In the genomic region with DNA sequence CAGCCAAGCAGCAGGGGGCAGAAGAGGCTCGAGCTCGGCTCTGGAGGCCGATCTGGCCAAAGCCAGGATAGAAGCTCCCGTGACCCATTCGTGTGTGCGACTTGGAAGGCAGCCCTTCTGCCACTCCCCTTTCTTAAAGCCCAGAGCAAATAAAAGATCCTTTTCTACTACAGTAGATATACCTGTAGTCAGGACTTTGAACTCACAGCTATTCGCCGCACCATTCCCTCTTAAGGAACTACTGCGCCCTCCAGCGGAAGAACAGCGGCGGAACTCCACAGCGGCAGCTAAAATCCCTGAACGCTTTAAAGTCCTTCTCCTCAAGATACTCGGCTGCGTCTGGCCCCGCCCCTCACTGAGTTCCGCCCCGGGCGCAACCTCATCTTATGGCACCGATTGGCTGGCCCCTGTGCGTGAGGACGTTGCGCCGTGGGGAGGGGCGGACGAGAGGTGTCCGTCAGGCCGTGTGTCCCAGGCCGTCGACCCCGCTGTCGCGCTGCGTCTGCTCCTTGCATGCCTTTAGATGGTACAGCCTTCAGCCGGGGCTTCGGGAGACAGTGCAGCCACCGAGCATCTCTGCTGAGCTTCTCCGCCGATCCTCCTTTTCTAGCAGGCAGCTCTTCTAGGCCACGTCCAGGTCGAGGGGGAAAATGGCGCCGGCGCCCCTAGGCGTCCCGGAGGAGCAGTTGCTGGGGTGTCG, we compare ENCODE assay signal across 8 cellular contexts. TPM values are rescaled to one million over a fixed set of nuclear protein-coding genes. Genes with fewer than 3 reads are reported as not detected.
DNase-seq lines count a peak whose midpoint lies in the region; ATAC-seq and TF ChIP-seq lines count a peak whose summit lies in the region.

A gene with protein sequence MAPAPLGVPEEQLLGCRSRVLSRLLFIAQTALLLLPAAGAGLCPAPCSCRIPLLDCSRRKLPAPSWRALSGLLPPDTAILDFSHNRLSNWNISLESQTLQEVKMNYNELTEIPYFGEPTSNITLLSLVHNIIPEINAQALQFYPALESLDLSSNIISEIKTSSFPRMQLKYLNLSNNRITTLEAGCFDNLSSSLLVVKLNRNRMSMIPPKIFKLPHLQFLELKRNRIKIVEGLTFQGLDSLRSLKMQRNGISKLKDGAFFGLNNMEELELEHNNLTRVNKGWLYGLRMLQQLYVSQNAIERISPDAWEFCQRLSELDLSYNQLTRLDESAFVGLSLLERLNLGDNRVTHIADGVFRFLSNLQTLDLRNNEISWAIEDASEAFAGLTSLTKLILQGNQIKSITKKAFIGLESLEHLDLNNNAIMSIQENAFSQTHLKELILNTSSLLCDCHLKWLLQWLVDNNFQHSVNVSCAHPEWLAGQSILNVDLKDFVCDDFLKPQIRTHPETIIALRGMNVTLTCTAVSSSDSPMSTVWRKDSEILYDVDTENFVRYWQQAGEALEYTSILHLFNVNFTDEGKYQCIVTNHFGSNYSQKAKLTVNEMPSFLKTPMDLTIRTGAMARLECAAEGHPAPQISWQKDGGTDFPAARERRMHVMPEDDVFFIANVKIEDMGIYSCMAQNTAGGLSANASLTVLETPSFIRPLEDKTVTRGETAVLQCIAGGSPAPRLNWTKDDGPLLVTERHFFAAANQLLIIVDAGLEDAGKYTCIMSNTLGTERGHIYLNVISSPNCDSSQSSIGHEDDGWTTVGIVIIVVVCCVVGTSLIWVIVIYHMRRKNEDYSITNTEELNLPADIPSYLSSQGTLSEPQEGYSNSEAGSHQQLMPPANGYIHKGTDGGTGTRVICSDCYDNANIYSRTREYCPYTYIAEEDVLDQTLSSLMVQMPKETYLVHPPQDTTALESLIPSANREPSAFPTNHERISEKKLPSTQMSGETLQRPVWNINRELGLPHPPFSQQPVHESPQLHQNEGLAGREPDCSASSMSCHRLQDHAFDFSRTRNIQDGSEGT (plus strand): TSS at position 442 of the 700 bp plus-strand sequence. CDS start 209 bp downstream, at position 651.

- DNase-seq in Calu3 (peak; percentile 96), HUDEP-2 (lab: John Stamatoyannopoulos, UW; ENCODE audit: unreplicated experiment in 76 of 76) (peak; percentile 35 to 98 (median 95)), NOMO-1 treated with dmso at 0.1 percent for 144 hours (lab: John Stamatoyannopoulos, UW; ENCODE audit: unreplicated experiment) (peak; percentile 98), mesendoderm (peak; percentile 100)
- DNase-seq in activated CD8-positive, alpha-beta memory T cell treated with anti-CD3 and anti-CD28 coated beads, Interleukin-2, amount 10 ng/mL, durations not matched to agents 7 days and 5 days = peak; percentile 99
- peak; percentile 98 for DNase-seq in stimulated activated CD8-positive, alpha-beta memory T cell treated with anti-CD3 and anti-CD28 coated beads, Interleukin-15, amount 100 ng/mL, for 1 hour (ENCODE audit: low read depth)

- peak within 1 kb of the TSS; percentile 21 for H2BK5ac ChIP-seq in mesendoderm (ENCODE audit: low read length)

- H3K9ac ChIP-seq in endocrine pancreas (ENCODE audit: control insufficient read depth, insufficient read depth, low read length) (peak within 1 kb of the TSS; percentile 92), mesendoderm (ENCODE audit: low read length) (peak within 1 kb of the TSS; percentile 74)

- H3K9me3 Mint-ChIP-seq in Calu3 (ENCODE audit: low read depth, unreplicated experiment) = no peaks in the 10 kb centered on the region
- no peaks in the 10 kb centered on the region for H3K9me3 Mint-ChIP-seq in activated CD8-positive, alpha-beta memory T cell treated with anti-CD3 and anti-CD28 coated beads, Interleukin-2, amount 10 ng/mL, durations not matched to agents 7 days and 5 days (ENCODE audit: low read depth)

- ATAC-seq in GM21381 (IDR thresholded peaks at IDR 0.05; ENCODE audit: unreplicated experiment) = peak; percentile 97
- peak; percentile 98 for ATAC-seq in activated CD8-positive, alpha-beta memory T cell treated with anti-CD3 and anti-CD28 coated beads, Interleukin-2, amount 10 ng/mL, durations not matched to agents 7 days and 5 days

- peak within 1 kb of the TSS; percentile 87 for H3K4me3 Mint-ChIP-seq in Calu3 (ENCODE audit: low read depth, unreplicated experiment)
- peak within 1 kb of the TSS; percentile 100 for H3K4me3 Mint-ChIP-seq in activated CD8-positive, alpha-beta memory T cell treated with anti-CD3 and anti-CD28 coated beads, Interleukin-2, amount 10 ng/mL, durations not matched to agents 7 days and 5 days

- no peaks in the 10 kb centered on the region for H3K9me3 ChIP-seq in endocrine pancreas (ENCODE audit: control insufficient read depth, low read length)

- intact Hi-C loops in Calu3 (cut with micrococcal nuclease; ENCODE audit: unreplicated experiment) = loop anchor here (2.0 to 5.0 kb wide), 2 partner anchors 30 to 266 kb away; no protein-coding TSS in a partner anchor

- no peak within 1 kb of the TSS for H2BK15ac ChIP-seq in mesendoderm (replicated peaks; ENCODE audit: low read depth)

- no CpG with 5 or more reads among the region's 48 CpGs for WGBS in mesendoderm (ENCODE audit: extremely low coverage, insufficient coverage, low lambda C conversion rate)

- peak; percentile 72 for TF ChIP-seq CTCF in Calu3 (IDR thresholded peaks at IDR 0.05; ENCODE audit: unreplicated experiment)

- H3K27ac ChIP-seq in mesendoderm (ENCODE audit: low read depth, low read length) = peak within 1 kb of the TSS; percentile 94

- H3K4ac ChIP-seq in mesendoderm (ENCODE audit: low read depth, low read length) = peak within 1 kb of the TSS; percentile 20

- BruUV-seq in Calu3 (replicated peaks; lab: Mats Ljungman, UMichigan) = no TSS peak

- peaks cover 23% of the 10 kb centered on the region for H3K36me3 Mint-ChIP-seq in Calu3 (ENCODE audit: insufficient read depth, unreplicated experiment)
- H3K36me3 Mint-ChIP-seq in activated CD8-positive, alpha-beta memory T cell treated with anti-CD3 and anti-CD28 coated beads, Interleukin-2, amount 10 ng/mL, durations not matched to agents 7 days and 5 days = peaks cover 6% of the 10 kb centered on the region

- CTCF ChIA-PET in Calu3 (lab: Charles Lee) = interaction anchor here (0.7 to 2.3 kb wide), 11 partner anchors 16 to 380 kb away, joined by 3 to 18 read pairs (median 4); partner anchors contain the start of genes PPM1J and SLC16A1
- CTCF ChIA-PET in activated CD8-positive, alpha-beta memory T cell treated with anti-CD3 and anti-CD28 coated beads, Interleukin-2, amount 10 ng/mL, durations not matched to agents 7 days and 5 days (lab: Charles Lee) = interaction anchor here (0.6 to 3.2 kb wide), 67 partner anchors 10 to 728 kb away, joined by 3 to 37 read pairs (median 4); partner anchors contain the start of genes PPM1J and SLC16A1

- no peak within 1 kb of the TSS for H2BK120ac ChIP-seq in mesendoderm (ENCODE audit: low read depth, low read length)

- no peak within 1 kb of the TSS for H4K8ac ChIP-seq in mesendoderm (ENCODE audit: low read depth, low read length)

- H3K79me1 ChIP-seq in mesendoderm (ENCODE audit: low read length) = peaks cover 2% of the 10 kb centered on the region

- H3K79me2 ChIP-seq in mesendoderm (ENCODE audit: control insufficient read depth, insufficient read depth, low read length) = peaks cover 24% of the 10 kb centered on the region

- peak within 1 kb of the TSS; percentile 87 for H3K56ac ChIP-seq in mesendoderm (ENCODE audit: low read length)

- H3K4me1 ChIP-seq in endocrine pancreas (ENCODE audit: control insufficient read depth, insufficient read depth, low read length) (peaks cover 12% of the 10 kb centered on the region), mesendoderm (ENCODE audit: control insufficient read depth, low read depth, low read length) (peaks cover 2% of the 10 kb centered on the region)

- peak within 1 kb of the TSS; percentile 66 for H3K27ac Mint-ChIP-seq in Calu3 (ENCODE audit: unreplicated experiment)
- H3K27ac Mint-ChIP-seq in activated CD8-positive, alpha-beta memory T cell treated with anti-CD3 and anti-CD28 coated beads, Interleukin-2, amount 10 ng/mL, durations not matched to agents 7 days and 5 days = peak within 1 kb of the TSS; percentile 92

- H3K18ac ChIP-seq in mesendoderm (ENCODE audit: low read length) = peak within 1 kb of the TSS; percentile 11

- H3K4me2 ChIP-seq in mesendoderm (ENCODE audit: low read length) = peak within 1 kb of the TSS; percentile 76

- H2AK5ac ChIP-seq in mesendoderm (ENCODE audit: low read length) = no peak within 1 kb of the TSS

- peak within 1 kb of the TSS; percentile 90 for H3K23ac ChIP-seq in mesendoderm (ENCODE audit: low read length)

- no peaks in the 10 kb centered on the region for H3K4me1 Mint-ChIP-seq in Calu3 (ENCODE audit: low read depth, unreplicated experiment)
- peaks cover 20% of the 10 kb centered on the region for H3K4me1 Mint-ChIP-seq in activated CD8-positive, alpha-beta memory T cell treated with anti-CD3 and anti-CD28 coated beads, Interleukin-2, amount 10 ng/mL, durations not matched to agents 7 days and 5 days

- no peaks in the 10 kb centered on the region for H3K36me3 ChIP-seq in endocrine pancreas (ENCODE audit: control insufficient read depth, insufficient read depth, low read length)
- no peaks in the 10 kb centered on the region for H3K36me3 ChIP-seq in mesendoderm (ENCODE audit: control insufficient read depth, insufficient read depth, low read length)

- H3K27me3 Mint-ChIP-seq in Calu3 (ENCODE audit: unreplicated experiment) = no peaks in the 10 kb centered on the region
- no peaks in the 10 kb centered on the region for H3K27me3 Mint-ChIP-seq in activated CD8-positive, alpha-beta memory T cell treated with anti-CD3 and anti-CD28 coated beads, Interleukin-2, amount 10 ng/mL, durations not matched to agents 7 days and 5 days

- H4K5ac ChIP-seq in mesendoderm (ENCODE audit: low read length) = no peak within 1 kb of the TSS

- H3K4me3 ChIP-seq in endocrine pancreas (ENCODE audit: control insufficient read depth, insufficient read depth, low read length) (peak within 1 kb of the TSS; percentile 90), mesendoderm (ENCODE audit: low read length) (peak within 1 kb of the TSS; percentile 73)

- H3K27me3 ChIP-seq in endocrine pancreas (ENCODE audit: control insufficient read depth, insufficient read depth, low read length) = no peaks in the 10 kb centered on the region
- H3K27me3 ChIP-seq in mesendoderm (ENCODE audit: insufficient read depth, low read length, poor library complexity) = no peaks in the 10 kb centered on the region

RNA-seq across cellular contexts. Expression of the gene that starts here (rescaled TPM):
- total RNA-seq in Calu3 (2022) = 11.0 and 11.6 TPM in 2 replicates
- total RNA-seq in activated CD8-positive, alpha-beta memory T cell treated with anti-CD3 and anti-CD28 coated beads, Interleukin-2, amount 10 ng/mL, durations not matched to agents 7 days and 5 days = 10 to 100 TPM; 10.2 to 13.6 TPM
- 5.0 TPM for polyA plus RNA-seq in mesendoderm (2013, experiment 1 of 2)
- polyA plus RNA-seq in mesendoderm (2013, experiment 2 of 2) = 5.3 TPM

Comparison
In these comparisons a context has a peak if more than half of its experiments do, and no peak if none do; other contexts are left out.
1. Peak in every context shown above with its lines: DNase-seq, ATAC-seq, H3K4me3 ChIP-seq and H3K27ac ChIP-seq.